ENCODE assay signal across 8 cellular contexts in the genomic region with DNA sequence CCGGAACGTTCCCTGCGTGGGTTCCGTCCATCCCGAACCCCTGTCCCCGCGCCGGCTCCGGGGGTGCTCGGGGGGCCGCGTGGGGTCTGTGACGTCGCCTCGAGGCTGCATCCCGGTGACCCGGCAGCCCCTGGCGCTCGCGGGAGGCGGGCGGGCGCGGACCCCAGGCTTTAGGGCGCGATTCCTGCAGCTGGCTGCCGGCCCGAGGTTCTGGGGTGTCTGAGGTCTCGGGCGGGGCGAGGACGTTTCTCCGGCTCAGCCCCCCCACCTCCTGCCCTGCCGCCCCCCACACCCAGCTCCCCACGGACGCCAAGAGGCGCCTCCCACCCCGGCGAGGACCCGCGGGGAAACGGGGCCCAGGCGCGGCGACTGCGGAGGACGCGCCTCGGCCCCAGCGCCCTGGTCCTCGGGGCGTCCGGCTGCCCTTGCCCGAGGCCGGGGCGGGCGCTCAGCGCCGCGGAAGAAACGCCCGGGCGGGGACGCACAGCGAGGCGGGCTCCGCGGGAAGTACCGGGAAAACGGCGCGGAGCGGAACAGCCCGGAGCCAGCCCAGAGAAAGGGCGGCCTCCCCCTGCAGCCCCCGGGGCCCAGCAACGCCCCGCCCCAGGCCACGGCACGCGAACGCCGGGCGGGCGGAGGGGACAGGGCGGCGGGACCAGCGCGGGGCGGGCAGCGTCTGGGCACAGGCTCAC. TPM values are rescaled to one million over a fixed set of nuclear protein-coding genes. Genes with fewer than 3 reads are reported as not detected.
A peak's percentile ranks its signal among the peaks of the same experiment; 100 is the strongest.
DNase-seq lines count a peak whose midpoint lies in the region; ATAC-seq and TF ChIP-seq lines count a peak whose summit lies in the region.

No MANE protein-coding gene starts in this region.

- H3K27ac ChIP-seq in BLaER1 (peak overlapping the region; percentile 82), GM23248 (no peak overlapping the region), neutrophil (peak overlapping the region; percentile 88)
- H3K27ac ChIP-seq in effector memory CD4-positive, alpha-beta T cell (ENCODE audit: insufficient read depth, low read length, poor library complexity, severe bottlenecking), result no peak overlapping the region

- peak overlapping the region; percentile 93 for H3K4me2 ChIP-seq in BLaER1
- no peak overlapping the region for H3K4me2 ChIP-seq in GM23248 (ENCODE audit: unreplicated experiment)

- no peaks in the 10 kb centered on the region for H3K79me2 ChIP-seq in GM23248 (ENCODE audit: insufficient read depth)

- peak overlapping the region; percentile 69 for H3K4me3 ChIP-seq in BLaER1
- no peak overlapping the region for H3K4me3 ChIP-seq in GM23248
- H3K4me3 ChIP-seq in effector memory CD4-positive, alpha-beta T cell (ENCODE audit: insufficient read depth, low read depth, low read length, poor library complexity, severe bottlenecking), result peak overlapping the region; percentile 35
- peak overlapping the region; percentile 65 to 71 for H3K4me3 ChIP-seq in neutrophil (ENCODE audit: low read depth in 1 of 2, low read length in 1 of 2)

- DNase-seq in GM23248 (peak; percentile 15), activated gamma-delta T cell (lab: John Stamatoyannopoulos, UW) (no peak), NCI-H446 treated with DMSO at 0.1 percent for 48 hours (lab: John Stamatoyannopoulos, UW) (no peak)
- no peak for DNase-seq in effector memory CD4-positive, alpha-beta T cell
- no peak for DNase-seq in activated CD4-positive, alpha-beta T cell treated with anti-CD3 and anti-CD28 coated beads for 1 hour

- H3K9ac ChIP-seq in BLaER1 (peak overlapping the region; percentile 76), GM23248 (no peak overlapping the region)

- in situ Hi-C loops in GM23248 (cut with MboI), result no loop called here

- ATAC-seq in HG02938 (IDR thresholded peaks at IDR 0.05; ENCODE audit: unreplicated experiment), result no peak

- H3K9me2 ChIP-seq in GM23248 (ENCODE audit: insufficient read depth), result peaks cover 4% of the 10 kb centered on the region; the same call in 1 of the 2 replicates

- H3F3A ChIP-seq in GM23248 (ENCODE audit: insufficient read depth), result peaks cover 17% of the 10 kb centered on the region; the same call in 1 of the 2 replicates

- no peak overlapping the region for H2AFZ ChIP-seq in GM23248

- TF ChIP-seq CTCF in neutrophil (IDR thresholded peaks at IDR 0.05), result no peak

- WGBS in GM23248 (ENCODE audit: low coverage in 1 of 2, low lambda C conversion rate in 2 of 2, missing lambda C conversion rate in 2 of 2), 2 experiments, result 4% methylated on average over 18 to 77 of the region's 91 CpGs

- no peaks in the 10 kb centered on the region for H3K36me3 ChIP-seq in BLaER1
- no peaks in the 10 kb centered on the region for H3K36me3 ChIP-seq in GM23248 (ENCODE audit: low read depth)
- no peaks in the 10 kb centered on the region for H3K36me3 ChIP-seq in effector memory CD4-positive, alpha-beta T cell (ENCODE audit: control insufficient read depth, insufficient read depth, low read length)
- H3K36me3 ChIP-seq in neutrophil, result no peaks in the 10 kb centered on the region

- 0 out of 2 replicates have a peak, but pooled peaks cover 3% of the 10 kb centered on the region for H3K9me3 ChIP-seq in BLaER1
- no peaks in the 10 kb centered on the region for H3K9me3 ChIP-seq in GM23248 (ENCODE audit: low read depth)
- no peaks in the 10 kb centered on the region for H3K9me3 ChIP-seq in effector memory CD4-positive, alpha-beta T cell (ENCODE audit: control insufficient read depth, low read length)
- no peaks in the 10 kb centered on the region for H3K9me3 ChIP-seq in neutrophil

- no peaks in the 10 kb centered on the region for H3K27me3 ChIP-seq in BLaER1
- no peaks in the 10 kb centered on the region; the same call in 1 of the 2 replicates for H3K27me3 ChIP-seq in GM23248 (replicated peaks; ENCODE audit: insufficient read depth)
- H3K27me3 ChIP-seq in effector memory CD4-positive, alpha-beta T cell (replicated peaks; ENCODE audit: control insufficient read depth, insufficient read depth, low read length, poor library complexity, severe bottlenecking), result peaks cover 2% of the 10 kb centered on the region
- no peaks in the 10 kb centered on the region for H3K27me3 ChIP-seq in neutrophil

- peaks cover 67% of the 10 kb centered on the region for H3K4me1 ChIP-seq in BLaER1
- H3K4me1 ChIP-seq in GM23248 (ENCODE audit: insufficient read depth), result no peaks in the 10 kb centered on the region
- peaks cover 6% of the 10 kb centered on the region for H3K4me1 ChIP-seq in effector memory CD4-positive, alpha-beta T cell (ENCODE audit: control insufficient read depth, insufficient read depth, low read length, poor library complexity, severe bottlenecking)
- H3K4me1 ChIP-seq in neutrophil (ENCODE audit: control insufficient read depth in 1 of 2, insufficient read depth in 1 of 2, low read depth in 1 of 2, low read length in 1 of 2), result peaks cover 27 to 33% of the 10 kb centered on the region in 2 experiments

- peaks cover 37% of the 10 kb centered on the region for H4K20me1 ChIP-seq in BLaER1
- no peaks in the 10 kb centered on the region for H4K20me1 ChIP-seq in GM23248 (ENCODE audit: insufficient read depth)

RNA-seq across cellular contexts. Expression of gene PCBP3, which starts 1.3 kb away (rescaled TPM):
- total RNA-seq in GM23248 (2014; rRNA removed; shearing (Covaris generic)), result 0.32 TPM in 1 of 2 replicates, not detected in the other
- polyA plus RNA-seq in GM23248 (2016; fragmentation: Nextera tagmentation; extraction: Ambion mirVana), result 1.2 and 1.3 TPM in 2 replicates

Comparison
In these comparisons a context has a peak if more than half of its experiments do, and no peak if none do; other contexts are left out.
1. H3K27ac ChIP-seq: peak in BLaER1 (single experiment) and neutrophil (single experiment); none in GM23248 (single experiment) and effector memory CD4-positive, alpha-beta T cell (single experiment).